In genomic region chr9:21153688-21154608, GRCh38 we compare ENCODE assay signal across 7 cellular contexts. TPM values are rescaled to one million over a fixed set of nuclear protein-coding genes. Genes with fewer than 3 reads are reported as not detected.
DNase-seq lines count a peak whose midpoint lies in the region; ATAC-seq and TF ChIP-seq lines count a peak whose summit lies in the region.

No MANE protein-coding gene starts in this region.

- WGBS in hepatocyte (ENCODE audit: low lambda C conversion rate, missing lambda C conversion rate), result 21% methylated on average over 5 of the region's 5 CpGs
- WGBS in lower leg skin, 2 donors, result 8 to 13% methylated on average over 5 of the region's 5 CpGs

- intact Hi-C loops in lower leg skin (cut with DNase I; ENCODE audit: low total_unique reads), result no loop called here

- H3K4me3 ChIP-seq in GM12865 (ENCODE audit: low read depth, low read length) (no peak overlapping the region), hepatocyte (no peak overlapping the region), lower leg skin (ENCODE audit: low read depth, poor library complexity, severe bottlenecking) (no peak overlapping the region)

- peak; percentile 36 for TF ChIP-seq CTCF in GM12865 (IDR thresholded peaks at IDR 0.05; ENCODE audit: insufficient read depth, low read depth, low read length, missing control alignments)
- TF ChIP-seq CTCF in hepatocyte (IDR thresholded peaks at IDR 0.05; ENCODE audit: poor library complexity), result peak; percentile 14
- TF ChIP-seq CTCF in lower leg skin (IDR thresholded peaks at IDR 0.05), result no peak

- no peak for TF ChIP-seq POLR2A in lower leg skin (IDR thresholded peaks at IDR 0.05)

- peak; percentile 46 for DNase-seq in GM12865 (ENCODE audit: low read depth)
- peak; percentile 13 for DNase-seq in hepatocyte (ENCODE audit: low spot score)
- DNase-seq in NCI-H146 (lab: John Stamatoyannopoulos, UW), result no peak
- no peak for DNase-seq in lower leg skin (ENCODE audit: low spot score in 2 of 2)

- H3K36me3 ChIP-seq in hepatocyte (replicated peaks; ENCODE audit: insufficient read depth, low read depth), result no peaks in the 10 kb centered on the region

- H3K4me1 ChIP-seq in hepatocyte (ENCODE audit: insufficient read depth), result no peaks in the 10 kb centered on the region

- H4K20me1 ChIP-seq in hepatocyte (ENCODE audit: insufficient read depth, poor library complexity, severe bottlenecking), result no peaks in the 10 kb centered on the region

- no peaks in the 10 kb centered on the region for H3K79me2 ChIP-seq in hepatocyte

- H3K9me2 ChIP-seq in hepatocyte (replicated peaks; ENCODE audit: insufficient read depth), result no peaks in the 10 kb centered on the region

- peak; percentile 85 for ATAC-seq in GM21390 (IDR thresholded peaks at IDR 0.05; ENCODE audit: unreplicated experiment)
- peak; percentile 79 for ATAC-seq in HG03565 (IDR thresholded peaks at IDR 0.05; ENCODE audit: unreplicated experiment)
- ATAC-seq in SK-N-SH treated with all-trans-retinoic acid at 6 μM for 48 hours, result peak; percentile 69

- no peak overlapping the region for H3K4me2 ChIP-seq in hepatocyte

- H2AFZ ChIP-seq in hepatocyte, result peak overlapping the region; percentile 25

- no peaks in the 10 kb centered on the region for H3K27me3 ChIP-seq in hepatocyte

- no peaks in the 10 kb centered on the region for H3K9me3 ChIP-seq in hepatocyte (ENCODE audit: low read depth)

- H3K27ac ChIP-seq in hepatocyte, result no peak overlapping the region

TF ChIP-seq in SK-N-SH treated with all-trans-retinoic acid at 6 μM for 48 hours, 23 proteins besides CTCF, POLR2A, EP300 and RAD21:
- TF ChIP-seq SNAI2 (CRISPR knock-in tag; IDR thresholded peaks at IDR 0.05) (no peak), ZNF565 (CRISPR knock-in tag; conservative IDR thresholded peaks at IDR 0.05; ENCODE audit: low read depth) (no peak), OSR1 (CRISPR knock-in tag; IDR thresholded peaks at IDR 0.05) (no peak), ZFP3 (CRISPR knock-in tag; IDR thresholded peaks at IDR 0.05) (no peak), ZFP30 (CRISPR knock-in tag; IDR thresholded peaks at IDR 0.05) (no peak), ISL1 (CRISPR knock-in tag; IDR thresholded peaks at IDR 0.05) (no peak)

RNA-seq across cellular contexts. Expression of gene IFNW1, which starts 12.3 kb away (rescaled TPM):
- not detected in 2 replicates for total RNA-seq in hepatocyte
- not detected in 2 replicates for polyA plus RNA-seq in hepatocyte
- not detected for total RNA-seq in lower leg skin

RNA-seq across cellular contexts. Expression of gene IFNA21, which starts 12.5 kb away (rescaled TPM):
- total RNA-seq in hepatocyte (not detected in 2 replicates), lower leg skin (not detected)
- polyA plus RNA-seq in hepatocyte, result not detected in 2 replicates

RNA-seq across cellular contexts. Expression of gene IFNA4, which starts 33.4 kb away (rescaled TPM):
- total RNA-seq in hepatocyte (not detected in 2 replicates), lower leg skin (not detected)
- polyA plus RNA-seq in hepatocyte, result not detected in 2 replicates

RNA-seq across cellular contexts. Expression of gene IFNA7, which starts 48.1 kb away (rescaled TPM):
- not detected in 2 replicates for total RNA-seq in hepatocyte
- polyA plus RNA-seq in hepatocyte, result not detected in 2 replicates
- total RNA-seq in lower leg skin, result not detected

RNA-seq across cellular contexts. Expression of gene IFNA10, which starts 53.0 kb away (rescaled TPM):
- total RNA-seq in hepatocyte, result not detected in 2 replicates
- polyA plus RNA-seq in hepatocyte, result not detected in 2 replicates
- total RNA-seq in lower leg skin, result not detected

Comparison
In these comparisons a context has a peak if more than half of its experiments do, and no peak if none do; other contexts are left out.
1. DNase-seq: peak in GM12865 (single experiment) and hepatocyte (single experiment); none in NCI-H146 (single experiment) and lower leg skin (0 of 2).
2. CTCF ChIP-seq: peak in GM12865 (single experiment) and hepatocyte (single experiment); none in lower leg skin (0 of 3).
3. Peak in every context shown above with its lines, with median percentiles within 50 percentile points of each other: ATAC-seq.